Comparison of ENCODE assay signal across 11 cellular contexts in the genomic region with DNA sequence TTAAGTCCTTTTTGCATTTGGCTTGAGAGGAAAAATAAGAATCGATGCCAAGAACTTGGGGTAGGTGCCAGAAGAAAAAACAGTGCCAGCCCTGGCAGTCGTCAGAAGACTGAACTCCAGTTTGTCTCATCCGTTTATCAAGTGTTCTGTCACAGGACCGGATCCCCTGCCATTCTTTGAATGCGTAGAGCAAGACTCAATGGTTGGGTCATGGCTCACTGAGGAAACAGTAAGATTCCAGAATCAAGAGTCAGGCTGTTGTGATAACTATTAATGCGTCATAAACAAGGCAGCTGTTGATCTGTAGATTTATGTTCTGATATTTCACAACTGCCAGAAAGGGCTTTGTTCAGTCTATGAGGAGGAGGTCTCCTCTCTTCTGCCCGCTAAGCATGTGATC.
DNase-seq lines count a peak whose midpoint lies in the region; ATAC-seq and TF ChIP-seq lines count a peak whose summit lies in the region.
"Had no signal": no experiment of that assay in that cellular context is flagged by ENCODE, and none has a peak within 500 bp of the region (broad histone marks: within the 10 kb centered on the region; RNA-seq: fewer than 3 reads in every experiment).

No MANE protein-coding gene starts in this region.

- peak overlapping the region; percentile 45 to 51 for H3K27ac ChIP-seq in thoracic aorta

- TF ChIP-seq CTCF in kidney epithelial cell (IDR thresholded peaks at IDR 0.05; ENCODE audit: insufficient read depth, low read length, poor library complexity, severe bottlenecking), result no peak
- no peak for TF ChIP-seq CTCF in thoracic aorta (IDR thresholded peaks at IDR 0.05)

- H3K36me3 ChIP-seq in kidney epithelial cell (ENCODE audit: control insufficient read depth, insufficient read depth, low read length) (no peaks in the 10 kb centered on the region), thoracic aorta (no peaks in the 10 kb centered on the region)

- ATAC-seq in thoracic aorta (ENCODE audit: insufficient number of reproducible peaks, low FRiP score, low read depth), result peak; percentile 74

- peaks cover 8 to 30% of the 10 kb centered on the region in 2 donors for H3K4me1 ChIP-seq in thoracic aorta (ENCODE audit: control insufficient read depth in 1 of 2, low read depth in 2 of 2)

- H3K27me3 ChIP-seq in kidney epithelial cell (ENCODE audit: control insufficient read depth, insufficient read depth, low read length) (no peaks in the 10 kb centered on the region), thoracic aorta (replicated peaks; ENCODE audit: insufficient read depth) (no peaks in the 10 kb centered on the region)

- DNase-seq in HT1080 (ENCODE audit: low read depth) (peak; percentile 97), brain pericyte (ENCODE audit: low read depth, low spot score) (peak; percentile 77), kidney epithelial cell (ENCODE audit: low read depth) (peak; percentile 29), thoracic aorta (ENCODE audit: low spot score) (no peak), NCI-H2107 treated with DMSO at 0.1 percent for 48 hours (lab: John Stamatoyannopoulos, UW; ENCODE audit: unreplicated experiment) (no peak), SKM-1 treated with dmso at 0.1 percent for 144 hours (lab: John Stamatoyannopoulos, UW; ENCODE audit: unreplicated experiment) (no peak), GM19238 (ENCODE audit: insufficient read length, low spot score) (no peak)
- no peak for DNase-seq in activated naive CD4-positive, alpha-beta T cell (lab: John Stamatoyannopoulos, UW)
- DNase-seq: glutamatergic neuron; NCI-H748 treated with DMSO at 0.1 percent for 48 hours; stimulated activated CD4-positive, alpha-beta T cell treated with anti-CD3 and anti-CD28 coated beads, Interleukin-4, amount 100 ng/mL, for 4 hours had no signal

- H3K4me3 ChIP-seq in kidney epithelial cell (ENCODE audit: low read depth, low read length) (no peak overlapping the region), thoracic aorta (peak overlapping the region; percentile 25)

- no peaks in the 10 kb centered on the region for H3K9me3 ChIP-seq in thoracic aorta

Comparison
In these comparisons a context has a peak if more than half of its experiments do, and no peak if none do; other contexts are left out.
1. DNase-seq: peak in HT1080 (single experiment), brain pericyte (single experiment) and kidney epithelial cell (single experiment); none in thoracic aorta (single experiment), NCI-H2107 treated with DMSO at 0.1 percent for 48 hours (single experiment), SKM-1 treated with dmso at 0.1 percent for 144 hours (single experiment), activated naive CD4-positive, alpha-beta T cell (0 of 4) and GM19238 (single experiment).